In genomic region chr5:72280655-72281069, GRCh38 we compare ENCODE assay signal across 9 cellular contexts. TPM values are rescaled to one million over a fixed set of nuclear protein-coding genes. Genes with fewer than 3 reads are reported as not detected.
A peak's percentile ranks its signal among the peaks of the same experiment; 100 is the strongest.
DNase-seq lines count a peak whose midpoint lies in the region; ATAC-seq, FAIRE-seq and TF ChIP-seq lines count a peak whose summit lies in the region.
"Had no signal": no experiment of that assay in that cellular context is flagged by ENCODE, and none has a peak within 500 bp of the region (broad histone marks: within the 10 kb centered on the region; RNA-seq: fewer than 3 reads in every experiment).

No MANE protein-coding gene starts in this region.

- no peaks in the 10 kb centered on the region for H3K27me3 ChIP-seq in foreskin keratinocyte
- no peaks in the 10 kb centered on the region for H3K27me3 ChIP-seq in smooth muscle cell (ENCODE audit: low read depth)
- H3K27me3 ChIP-seq: neutrophil had no signal

- FAIRE-seq in GM12891 (lab: Jason Lieb, UNC): peak; percentile 58

- TF ChIP-seq CTCF in foreskin keratinocyte (conservative IDR thresholded peaks at IDR 0.05): peak; percentile 66
- TF ChIP-seq CTCF in smooth muscle cell (IDR thresholded peaks at IDR 0.05; ENCODE audit: borderline replicate concordance, insufficient read depth, poor library complexity, severe bottlenecking): peak; percentile 56

- H3K9me3 ChIP-seq in smooth muscle cell (replicated peaks; ENCODE audit: low read depth): no peaks in the 10 kb centered on the region
- H3K9me3 ChIP-seq: neutrophil had no signal

- H3K27ac ChIP-seq in foreskin keratinocyte (no peak overlapping the region), smooth muscle cell (ENCODE audit: low read depth) (peak overlapping the region; percentile 89)
- H3K27ac ChIP-seq: neutrophil had no signal

- DNase-seq in GM12891 (ENCODE audit: insufficient read length, low spot score): no peak
- peak; percentile 31 for DNase-seq in RPMI7951 (ENCODE audit: low read depth)
- DNase-seq in foreskin keratinocyte: peak; percentile 7 to 25
- DNase-seq in smooth muscle cell (lab: John Stamatoyannopoulos, UW; ENCODE audit: unreplicated experiment): no peak
- no peak for DNase-seq in DMS153 treated with DMSO at 0.1 percent for 48 hours (lab: John Stamatoyannopoulos, UW; ENCODE audit: unreplicated experiment)
- no peak for DNase-seq in activated CD8-positive, alpha-beta memory T cell treated with anti-CD3 and anti-CD28 coated beads, Interleukin-2, amount 50 U/mL, for 4 hours

- no peaks in the 10 kb centered on the region for H4K20me1 ChIP-seq in smooth muscle cell (ENCODE audit: low read depth)

- no peak overlapping the region for H3K4me3 ChIP-seq in smooth muscle cell

- peak overlapping the region; percentile 43 for H3K9ac ChIP-seq in smooth muscle cell (ENCODE audit: low read depth)

- no peak for TF ChIP-seq POLR2A in GM12891 (IDR thresholded peaks at IDR 0.05; ENCODE audit: low read depth, low read length)

- H2AFZ ChIP-seq in smooth muscle cell (ENCODE audit: low read depth): peak overlapping the region; percentile 50

- 16% methylated on average over 2 of the region's 2 CpGs for WGBS in smooth muscle cell (ENCODE audit: low lambda C conversion rate)

- H3K4me1 ChIP-seq in foreskin keratinocyte (no peaks in the 10 kb centered on the region), smooth muscle cell (ENCODE audit: low read depth) (peaks cover 20% of the 10 kb centered on the region)

- H3K4me2 ChIP-seq in smooth muscle cell: peak overlapping the region; percentile 50

- ATAC-seq in foreskin keratinocyte: peak; percentile 37
- ATAC-seq in HG03520 (IDR thresholded peaks at IDR 0.05; ENCODE audit: unreplicated experiment): no peak
- ATAC-seq in HG02938 (IDR thresholded peaks at IDR 0.05; ENCODE audit: unreplicated experiment): no peak

- peaks cover 7% of the 10 kb centered on the region for H3K79me2 ChIP-seq in smooth muscle cell (ENCODE audit: low read depth)

- H3K36me3 ChIP-seq in smooth muscle cell (ENCODE audit: low read depth): peaks cover 5% of the 10 kb centered on the region
- H3K36me3 ChIP-seq: neutrophil had no signal

- peaks cover 39% of the 10 kb centered on the region for H3F3A ChIP-seq in smooth muscle cell (ENCODE audit: low read depth)

TF ChIP-seq in GM12891, 5 proteins besides CTCF, POLR2A, EP300 and RAD21:
- no peak for TF ChIP-seq POU2F2 (IDR thresholded peaks at IDR 0.05; ENCODE audit: low read depth, low read length)
- TF ChIP-seq SPI1 (IDR thresholded peaks at IDR 0.05; ENCODE audit: low read depth, low read length): no peak
- no peak for TF ChIP-seq PAX5 (IDR thresholded peaks at IDR 0.05; ENCODE audit: insufficient read depth, low read length, severe bottlenecking)
- no peak for TF ChIP-seq POLR2AphosphoS5 (IDR thresholded peaks at IDR 0.05; ENCODE audit: low read depth, low read length)
TF ChIP-seq in GM12891: peak in this region for 0.

RNA-seq across cellular contexts. Expression of gene MRPS27, which starts 39.4 kb away (rescaled TPM):
- 41.7 TPM for polyA plus RNA-seq in GM12891 (2012; ENCODE audit: low read depth, missing spikeins)
- 60.1 and 70.4 TPM in 2 replicates for total RNA-seq in RPMI7951 (2014; rRNA removed; shearing (Covaris generic))
- total RNA-seq in foreskin keratinocyte (77.0 and 77.9 TPM in 2 replicates), smooth muscle cell (38.3 and 47.8 TPM in 2 replicates)
- polyA plus RNA-seq in foreskin keratinocyte (45.1 and 51.7 TPM in 2 replicates), smooth muscle cell (36.7 and 41.0 TPM in 2 replicates)

RNA-seq across cellular contexts. Expression of gene PTCD2, which starts 39.5 kb away (rescaled TPM):
- 5.2 TPM for polyA plus RNA-seq in GM12891 (2012; ENCODE audit: low read depth, missing spikeins)
- 14.0 and 15.3 TPM in 2 replicates for total RNA-seq in RPMI7951 (2014; rRNA removed; shearing (Covaris generic))
- total RNA-seq in foreskin keratinocyte (10.3 and 10.8 TPM in 2 replicates), smooth muscle cell (8.5 and 10.0 TPM in 2 replicates)
- polyA plus RNA-seq in foreskin keratinocyte (6.3 and 7.6 TPM in 2 replicates), smooth muscle cell (4.7 and 6.3 TPM in 2 replicates)

Comparison
In these comparisons a context has a peak if more than half of its experiments do, and no peak if none do; other contexts are left out.
1. DNase-seq: peak in RPMI7951 (single experiment) and foreskin keratinocyte (2 of 2); none in GM12891 (single experiment), smooth muscle cell (single experiment), DMS153 treated with DMSO at 0.1 percent for 48 hours (single experiment) and activated CD8-positive, alpha-beta memory T cell treated with anti-CD3 and anti-CD28 coated beads, Interleukin-2, amount 50 U/mL, for 4 hours (single experiment).